ENCODE assay signal across 22 cellular contexts in genomic region chr5:1081519-1081918, GRCh38. TPM values are rescaled to one million over a fixed set of nuclear protein-coding genes. Genes with fewer than 3 reads are reported as not detected.
DNase-seq lines count a peak whose midpoint lies in the region; ATAC-seq and TF ChIP-seq lines count a peak whose summit lies in the region.
"Had no signal": no experiment of that assay in that cellular context is flagged by ENCODE, and none has a peak within 500 bp of the region (broad histone marks: within the 10 kb centered on the region; RNA-seq: fewer than 3 reads in every experiment).

No MANE protein-coding gene starts in this region.

- no peaks in the 10 kb centered on the region for H3K9me3 ChIP-seq in endodermal cell (ENCODE audit: control insufficient read depth, low read length)
- H3K9me3 ChIP-seq: BLaER1 treated with 17β-estradiol and CSF1 and Interleukin-3, amounts not matched to agents 10 nM and 100 nM; Caco-2; HAP-1 had no signal

- CTCF ChIA-PET in activated CD8-positive, alpha-beta T cell treated with anti-CD3 and anti-CD28 coated beads for 36 hours (lab: Charles Lee), result no interaction called here
- CTCF ChIA-PET in activated CD8-positive, alpha-beta T cell treated with anti-CD3 and anti-CD28 coated beads, Interleukin-2, amount 10 ng/mL, durations not matched to agents 7 days and 5 days (lab: Charles Lee), result no interaction called here

- no peaks in the 10 kb centered on the region for H3K9me3 Mint-ChIP-seq in activated CD8-positive, alpha-beta T cell treated with anti-CD3 and anti-CD28 coated beads for 36 hours
- no peaks in the 10 kb centered on the region for H3K9me3 Mint-ChIP-seq in activated CD8-positive, alpha-beta T cell treated with anti-CD3 and anti-CD28 coated beads, Interleukin-2, amount 10 ng/mL, durations not matched to agents 7 days and 5 days (ENCODE audit: insufficient read depth)
- no peaks in the 10 kb centered on the region for H3K9me3 Mint-ChIP-seq in natural killer cell treated with Interleukin-12 subunit alpha and Interleukin-12 subunit beta and Interleukin-15 and Interleukin-18, amount 100 ng/mL, for 72 hours
- H3K9me3 Mint-ChIP-seq in natural killer cell (no peaks in the 10 kb centered on the region), endodermal cell (no peaks in the 10 kb centered on the region)
- peaks cover 0 to 2% of the 10 kb centered on the region in 2 donors for H3K9me3 Mint-ChIP-seq in stimulated activated naive B cell treated with anti-CD40 and anti-IgM and Interleukin-4, amounts not matched to agents 10 μg/mL and 1 μg/mL and 100 μg/mL, for 72 hours

- no peaks in the 10 kb centered on the region for H3K27me3 Mint-ChIP-seq in activated CD8-positive, alpha-beta T cell treated with anti-CD3 and anti-CD28 coated beads for 36 hours
- no peaks in the 10 kb centered on the region for H3K27me3 Mint-ChIP-seq in activated CD8-positive, alpha-beta T cell treated with anti-CD3 and anti-CD28 coated beads, Interleukin-2, amount 10 ng/mL, durations not matched to agents 7 days and 5 days (ENCODE audit: low read depth)
- no peaks in the 10 kb centered on the region for H3K27me3 Mint-ChIP-seq in natural killer cell treated with Interleukin-12 subunit alpha and Interleukin-12 subunit beta and Interleukin-15 and Interleukin-18, amount 100 ng/mL, for 72 hours
- H3K27me3 Mint-ChIP-seq in natural killer cell (ENCODE audit: low read depth in 2 of 2) (no peaks in the 10 kb centered on the region), endodermal cell (ENCODE audit: insufficient read depth) (no peaks in the 10 kb centered on the region)
- H3K27me3 Mint-ChIP-seq in stimulated activated naive B cell treated with anti-CD40 and anti-IgM and Interleukin-4, amounts not matched to agents 10 μg/mL and 1 μg/mL and 100 μg/mL, for 72 hours, result no peaks in the 10 kb centered on the region
- H3K27me3 Mint-ChIP-seq: CD4-positive, alpha-beta memory T cell had no signal

- peaks cover 11% of the 10 kb centered on the region for H3K36me3 Mint-ChIP-seq in activated CD8-positive, alpha-beta T cell treated with anti-CD3 and anti-CD28 coated beads for 36 hours (ENCODE audit: low read depth)
- peaks cover 45% of the 10 kb centered on the region for H3K36me3 Mint-ChIP-seq in activated CD8-positive, alpha-beta T cell treated with anti-CD3 and anti-CD28 coated beads, Interleukin-2, amount 10 ng/mL, durations not matched to agents 7 days and 5 days (ENCODE audit: low read depth)
- no peaks in the 10 kb centered on the region for H3K36me3 Mint-ChIP-seq in natural killer cell treated with Interleukin-12 subunit alpha and Interleukin-12 subunit beta and Interleukin-15 and Interleukin-18, amount 100 ng/mL, for 72 hours
- H3K36me3 Mint-ChIP-seq in natural killer cell, result no peaks in the 10 kb centered on the region
- peaks cover 37% of the 10 kb centered on the region for H3K36me3 Mint-ChIP-seq in endodermal cell (ENCODE audit: low read depth)
- H3K36me3 Mint-ChIP-seq in stimulated activated naive B cell treated with anti-CD40 and anti-IgM and Interleukin-4, amounts not matched to agents 10 μg/mL and 1 μg/mL and 100 μg/mL, for 72 hours, result peaks cover 33 to 42% of the 10 kb centered on the region in 2 donors

- no peaks in the 10 kb centered on the region for H3K27me3 ChIP-seq in endodermal cell (ENCODE audit: control insufficient read depth, insufficient read depth, low read length, poor library complexity, severe bottlenecking)
- H3K27me3 ChIP-seq: BLaER1 treated with 17β-estradiol and CSF1 and Interleukin-3, amounts not matched to agents 10 nM and 100 nM had no signal

- H3K4me1 ChIP-seq in endodermal cell (ENCODE audit: control insufficient read depth, insufficient read depth, low read length), result no peaks in the 10 kb centered on the region
- H3K4me1 ChIP-seq: Caco-2, HAP-1 had no signal

- no peak overlapping the region for H3K9ac ChIP-seq in endodermal cell (ENCODE audit: extremely low read depth, low read length, poor library complexity, severe bottlenecking)
- H3K9ac ChIP-seq: BLaER1 treated with 17β-estradiol and CSF1 and Interleukin-3, amounts not matched to agents 10 nM and 100 nM; GM23248 had no signal

- no peak overlapping the region for H3K4me3 ChIP-seq in endodermal cell (ENCODE audit: low read length)
- H3K4me3 ChIP-seq: BLaER1 treated with 17β-estradiol and CSF1 and Interleukin-3, amounts not matched to agents 10 nM and 100 nM; GM23248; HAP-1 had no signal

- whole genome bisulfite sequencing in endodermal cell (ENCODE audit: insufficient coverage in 1 of 2, insufficient read length in 1 of 2), 2 experiments, result 95 to 97% methylated on average over 23 to 26 of the region's 26 CpGs

- intact Hi-C loops in activated CD8-positive, alpha-beta T cell treated with anti-CD3 and anti-CD28 coated beads for 36 hours (cut with micrococcal nuclease), result no loop called here
- intact Hi-C loops in natural killer cell (cut with micrococcal nuclease), result no loop called here

- no peak overlapping the region for H3K4me3 Mint-ChIP-seq in activated CD8-positive, alpha-beta T cell treated with anti-CD3 and anti-CD28 coated beads for 36 hours
- no peak overlapping the region for H3K4me3 Mint-ChIP-seq in activated CD8-positive, alpha-beta T cell treated with anti-CD3 and anti-CD28 coated beads, Interleukin-2, amount 10 ng/mL, durations not matched to agents 7 days and 5 days
- no peak overlapping the region for H3K4me3 Mint-ChIP-seq in natural killer cell treated with Interleukin-12 subunit alpha and Interleukin-12 subunit beta and Interleukin-15 and Interleukin-18, amount 100 ng/mL, for 72 hours
- H3K4me3 Mint-ChIP-seq in natural killer cell (no peak overlapping the region), endodermal cell (no peak overlapping the region)
- H3K4me3 Mint-ChIP-seq in stimulated activated naive B cell treated with anti-CD40 and anti-IgM and Interleukin-4, amounts not matched to agents 10 μg/mL and 1 μg/mL and 100 μg/mL, for 72 hours, result no peak overlapping the region

- H3K27ac ChIP-seq in endodermal cell (ENCODE audit: low read depth, low read length), result no peak overlapping the region
- H3K27ac ChIP-seq: BLaER1 treated with 17β-estradiol and CSF1 and Interleukin-3, amounts not matched to agents 10 nM and 100 nM; GM23248 had no signal

- peaks cover 4% of the 10 kb centered on the region for H3K36me3 ChIP-seq in endodermal cell (ENCODE audit: control insufficient read depth, insufficient read depth, low read length)
- H3K36me3 ChIP-seq: HAP-1 had no signal

- H3K4me1 Mint-ChIP-seq in activated CD8-positive, alpha-beta T cell treated with anti-CD3 and anti-CD28 coated beads for 36 hours (ENCODE audit: low read depth), result no peaks in the 10 kb centered on the region
- H3K4me1 Mint-ChIP-seq in activated CD8-positive, alpha-beta T cell treated with anti-CD3 and anti-CD28 coated beads, Interleukin-2, amount 10 ng/mL, durations not matched to agents 7 days and 5 days (ENCODE audit: low read depth), result no peaks in the 10 kb centered on the region
- H3K4me1 Mint-ChIP-seq in natural killer cell treated with Interleukin-12 subunit alpha and Interleukin-12 subunit beta and Interleukin-15 and Interleukin-18, amount 100 ng/mL, for 72 hours (ENCODE audit: low read depth in 2 of 2), result peaks cover 0 to 6% of the 10 kb centered on the region in 2 donors
- peaks cover 0 to 13% of the 10 kb centered on the region in 2 donors for H3K4me1 Mint-ChIP-seq in natural killer cell
- H3K4me1 Mint-ChIP-seq in endodermal cell, result no peaks in the 10 kb centered on the region
- peaks cover 0 to 1% of the 10 kb centered on the region in 2 donors for H3K4me1 Mint-ChIP-seq in stimulated activated naive B cell treated with anti-CD40 and anti-IgM and Interleukin-4, amounts not matched to agents 10 μg/mL and 1 μg/mL and 100 μg/mL, for 72 hours
- H3K4me1 Mint-ChIP-seq: CD4-positive, alpha-beta memory T cell had no signal

- ATAC-seq in activated CD8-positive, alpha-beta T cell treated with anti-CD3 and anti-CD28 coated beads for 36 hours, result no peak
- no peak for ATAC-seq in activated CD8-positive, alpha-beta T cell treated with anti-CD3 and anti-CD28 coated beads, Interleukin-2, amount 10 ng/mL, durations not matched to agents 7 days and 5 days
- no peak for ATAC-seq in natural killer cell treated with Interleukin-12 subunit alpha and Interleukin-12 subunit beta and Interleukin-15 and Interleukin-18, amount 100 ng/mL, for 72 hours
- no peak for ATAC-seq in natural killer cell
- ATAC-seq in stimulated activated naive B cell treated with anti-CD40 and anti-IgM and Interleukin-4, amounts not matched to agents 10 μg/mL and 1 μg/mL and 100 μg/mL, for 72 hours (replicated peaks), result no peak

- TF ChIP-seq CTCF in activated CD8-positive, alpha-beta T cell treated with anti-CD3 and anti-CD28 coated beads for 36 hours (IDR thresholded peaks at IDR 0.05), result no peak
- TF ChIP-seq CTCF in natural killer cell (IDR thresholded peaks at IDR 0.05) (no peak), endodermal cell (conservative IDR thresholded peaks at IDR 0.05) (no peak)

- peak overlapping the region; percentile 55 for H3K27ac Mint-ChIP-seq in activated CD8-positive, alpha-beta T cell treated with anti-CD3 and anti-CD28 coated beads for 36 hours
- no peak overlapping the region for H3K27ac Mint-ChIP-seq in activated CD8-positive, alpha-beta T cell treated with anti-CD3 and anti-CD28 coated beads, Interleukin-2, amount 10 ng/mL, durations not matched to agents 7 days and 5 days
- peak overlapping the region; percentile 62 to 76 for H3K27ac Mint-ChIP-seq in natural killer cell treated with Interleukin-12 subunit alpha and Interleukin-12 subunit beta and Interleukin-15 and Interleukin-18, amount 100 ng/mL, for 72 hours
- H3K27ac Mint-ChIP-seq in natural killer cell (peak overlapping the region in 1 of 2 donors; percentile 52), endodermal cell (peak overlapping the region; percentile 48)
- peak overlapping the region; percentile 52 for H3K27ac Mint-ChIP-seq in stimulated activated naive B cell treated with anti-CD40 and anti-IgM and Interleukin-4, amounts not matched to agents 10 μg/mL and 1 μg/mL and 100 μg/mL, for 72 hours

- DNase-seq in activated CD8-positive, alpha-beta T cell treated with anti-CD3 and anti-CD28 coated beads for 36 hours, result no peak
- DNase-seq in activated CD8-positive, alpha-beta T cell treated with anti-CD3 and anti-CD28 coated beads, Interleukin-2, amount 10 ng/mL, durations not matched to agents 7 days and 5 days, result no peak
- DNase-seq in natural killer cell treated with Interleukin-12 subunit alpha and Interleukin-12 subunit beta and Interleukin-15 and Interleukin-18, amount 100 ng/mL, for 72 hours (ENCODE audit: low spot score), result no peak
- no peak for DNase-seq in natural killer cell
- no peak for DNase-seq in endodermal cell
- DNase-seq in stimulated activated naive B cell treated with anti-CD40 and anti-IgM and Interleukin-4, amounts not matched to agents 10 μg/mL and 1 μg/mL and 100 μg/mL, for 72 hours, result no peak
- DNase-seq in NOMO-1 treated with dmso at 0.1 percent for 144 hours (lab: John Stamatoyannopoulos, UW; ENCODE audit: unreplicated experiment), result no peak
- no peak for DNase-seq in RPMI8226
- DNase-seq: 8988T; Caco-2; CD4-positive, alpha-beta memory T cell; GM23248; IMR-90; NCI-H1105; NCI-H146; NCI-H2029; NCI-H226; NCI-H524; NCI-H82; Right ventricle myocardium superior had no signal

- POLR2A ChIA-PET in activated CD8-positive, alpha-beta T cell treated with anti-CD3 and anti-CD28 coated beads for 36 hours (lab: Charles Lee), result no interaction called here
- POLR2A ChIA-PET in activated CD8-positive, alpha-beta T cell treated with anti-CD3 and anti-CD28 coated beads, Interleukin-2, amount 10 ng/mL, durations not matched to agents 7 days and 5 days (lab: Charles Lee), result no interaction called here

RNA-seq across cellular contexts. Expression of gene SLC12A7, which starts 30.3 kb away (rescaled TPM):
- total RNA-seq in activated CD8-positive, alpha-beta T cell treated with anti-CD3 and anti-CD28 coated beads for 36 hours, result 10 to 100 TPM; 21.6 to 24.8 TPM
- total RNA-seq in activated CD8-positive, alpha-beta T cell treated with anti-CD3 and anti-CD28 coated beads, Interleukin-2, amount 10 ng/mL, durations not matched to agents 7 days and 5 days, result 100 to 1,000 TPM; 101 to 111 TPM
- 10 to 100 TPM; 13.5 to 21.9 TPM for total RNA-seq in natural killer cell treated with Interleukin-12 subunit alpha and Interleukin-12 subunit beta and Interleukin-15 and Interleukin-18, amount 100 ng/mL, for 72 hours
- total RNA-seq in natural killer cell (10 to 100 TPM; 53.2 to 92.5 (median 81.3) TPM), endodermal cell (10 to 100 TPM; 58.9 to 61.6 TPM)
- polyA plus RNA-seq in endodermal cell (2013, experiment 1 of 2), result 45.1 TPM
- polyA plus RNA-seq in endodermal cell (2013, experiment 2 of 2), result 40.0 TPM
